ENCODE assay signal across 1 cellular context in the genomic region with DNA sequence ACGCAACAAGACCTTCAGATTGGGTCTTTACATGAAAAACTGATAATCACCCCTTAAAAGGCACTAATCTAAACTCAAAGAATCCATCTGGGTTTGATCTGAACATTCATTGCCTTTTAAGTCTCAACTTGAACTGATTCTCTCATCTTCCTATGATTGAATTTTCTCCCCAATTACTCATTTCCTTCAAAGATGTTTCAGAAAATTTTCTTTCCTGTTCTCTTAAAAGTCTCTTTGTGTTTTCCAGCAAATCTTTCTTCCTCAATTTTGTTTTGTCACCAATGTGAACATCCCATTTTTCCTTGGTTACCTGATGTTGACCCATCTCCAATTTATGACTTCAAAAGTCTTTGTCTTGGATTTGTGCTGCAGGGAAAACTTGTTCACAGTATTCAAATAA.
TF ChIP-seq lines count a peak whose summit lies in the region.

No MANE protein-coding gene starts in this region.

TF ChIP-seq in SK-N-SH, 30 proteins besides CTCF, POLR2A, EP300 and RAD21 (continued from another document):
- TF ChIP-seq MEF2A (IDR thresholded peaks at IDR 0.05; ENCODE audit: borderline replicate concordance, low read depth): no peak
- no peak for TF ChIP-seq TEAD4 (IDR thresholded peaks at IDR 0.05; ENCODE audit: borderline replicate concordance, insufficient read depth)
- no peak for TF ChIP-seq MXI1 (IDR thresholded peaks at IDR 0.05; ENCODE audit: low read depth, low read length)
- TF ChIP-seq EZH2phosphoT487 (IDR thresholded peaks at IDR 0.05; ENCODE audit: borderline replicate concordance, low read depth): no peak
- no peak for TF ChIP-seq SMC3 (IDR thresholded peaks at IDR 0.05; ENCODE audit: low read depth, low read length)
